13 cellular contexts compared by ENCODE assay signal in the genomic region with DNA sequence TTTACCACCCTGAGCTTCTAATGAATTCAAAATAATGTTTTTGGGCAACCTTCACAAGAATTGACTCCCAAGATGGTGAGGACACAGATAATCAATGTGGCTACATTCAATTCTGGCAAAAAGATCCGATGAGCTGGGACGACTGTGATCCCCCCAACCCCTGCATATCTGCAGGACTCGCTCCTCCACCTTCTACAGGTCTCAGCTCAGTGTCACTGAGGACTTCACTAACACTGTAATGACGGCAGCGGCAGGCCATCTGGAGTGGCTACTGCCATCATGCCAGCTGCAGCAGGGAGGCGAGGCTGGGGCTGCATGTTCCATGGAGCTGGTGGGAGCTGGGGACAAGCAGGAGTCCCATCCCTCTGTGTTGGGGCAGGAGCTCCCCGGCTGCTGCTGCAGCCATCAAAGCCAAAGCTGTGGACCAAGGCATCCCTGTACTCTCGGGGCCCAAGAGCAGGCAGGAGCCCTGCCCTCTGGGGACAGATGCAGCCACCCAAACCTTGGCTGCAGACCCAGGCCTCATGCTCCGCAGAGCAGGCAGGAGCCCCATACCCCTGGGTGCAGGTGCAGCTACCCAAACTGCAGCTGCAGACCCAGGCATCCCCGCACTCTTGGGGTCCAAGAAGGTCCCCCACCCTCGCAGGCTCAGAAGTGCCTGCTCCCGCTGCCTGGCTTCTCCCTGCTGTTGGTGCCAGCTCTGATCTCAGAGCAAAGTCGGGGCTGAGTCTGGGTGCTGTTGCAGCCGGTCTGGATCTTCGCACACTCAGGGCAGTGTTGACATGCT. TPM values are rescaled to one million over a fixed set of nuclear protein-coding genes. Genes with fewer than 3 reads are reported as not detected.
DNase-seq lines count a peak whose midpoint lies in the region; ATAC-seq and TF ChIP-seq lines count a peak whose summit lies in the region.
"Had no signal": no experiment of that assay in that cellular context is flagged by ENCODE, and none has a peak within 500 bp of the region (broad histone marks: within the 10 kb centered on the region; RNA-seq: fewer than 3 reads in every experiment).

No MANE protein-coding gene starts in this region.

- peak overlapping the region in 1 of 2 experiments; percentile 20; a peak in 2 of 5 replicates for H3K4me3 Mint-ChIP-seq in H9
- H3K4me3 Mint-ChIP-seq in stimulated activated naive B cell treated with anti-CD40 and anti-IgM and Interleukin-4, amounts not matched to agents 10 μg/mL and 1 μg/mL and 100 μg/mL, for 72 hours: no peak overlapping the region
- H3K4me3 Mint-ChIP-seq in activated naive CD4-positive, alpha-beta T cell treated with anti-CD3 and anti-CD28 coated beads for 36 hours: no peak overlapping the region

- no peak for TF ChIP-seq CTCF in H9 (conservative IDR thresholded peaks at IDR 0.05)

- H3K27ac ChIP-seq in H9 (ENCODE audit: insufficient read length, low read depth, low read length): no peak overlapping the region
- peak overlapping the region; percentile 84 for H3K27ac ChIP-seq in iPS DF 6.9 (ENCODE audit: low read length)
- H3K27ac ChIP-seq: RWPE1, SJSA1 had no signal

- H3K4me1 Mint-ChIP-seq in H9: peaks cover 59 to 63% of the 10 kb centered on the region in 2 experiments
- H3K4me1 Mint-ChIP-seq in stimulated activated naive B cell treated with anti-CD40 and anti-IgM and Interleukin-4, amounts not matched to agents 10 μg/mL and 1 μg/mL and 100 μg/mL, for 72 hours: no peaks in the 10 kb centered on the region
- peaks cover 10% of the 10 kb centered on the region for H3K4me1 Mint-ChIP-seq in activated naive CD4-positive, alpha-beta T cell treated with anti-CD3 and anti-CD28 coated beads for 36 hours (ENCODE audit: low read depth)

- H3K23ac ChIP-seq in H9 (ENCODE audit: insufficient read length, low read depth, low read length): no peak overlapping the region

- no peaks in the 10 kb centered on the region for H3K79me2 ChIP-seq in H9 (ENCODE audit: insufficient read depth, low read length)

- H4K5ac ChIP-seq in H9 (ENCODE audit: insufficient read length, low read depth, low read length): no peak overlapping the region

- no peak overlapping the region for H2BK5ac ChIP-seq in H9 (ENCODE audit: insufficient read length, low read length)

- H4K8ac ChIP-seq in H9 (replicated peaks; ENCODE audit: insufficient read length, low read depth, low read length): no peak overlapping the region

- peak overlapping the region; percentile 7 for H3K18ac ChIP-seq in H9 (ENCODE audit: insufficient read length, low read depth, low read length)

- H3K4me2 ChIP-seq in H9 (ENCODE audit: insufficient read depth, insufficient read length, low read length): no peak overlapping the region

- peak overlapping the region; percentile 18; the same call in 1 of the 2 replicates for H3K14ac ChIP-seq in H9 (ENCODE audit: insufficient read depth, low read length)

- no peaks in the 10 kb centered on the region for H3K79me1 ChIP-seq in H9 (ENCODE audit: insufficient read depth, low read depth, low read length, poor library complexity, severe bottlenecking)

- no peak overlapping the region for H2BK12ac ChIP-seq in H9 (ENCODE audit: insufficient read length, low read depth, low read length)

- intact Hi-C loops in activated naive CD4-positive, alpha-beta T cell treated with anti-CD3 and anti-CD28 coated beads for 36 hours (cut with micrococcal nuclease): no loop called here

- no peak overlapping the region for H2AK5ac ChIP-seq in H9 (ENCODE audit: insufficient read length, low read length)

- H4K20me1 ChIP-seq in H9 (ENCODE audit: control insufficient read depth, insufficient read depth, insufficient read length): no peaks in the 10 kb centered on the region

- H3K27me3 ChIP-seq in H9 (ENCODE audit: insufficient read depth, low read length): no peaks in the 10 kb centered on the region
- H3K27me3 ChIP-seq in iPS DF 6.9 (ENCODE audit: control insufficient read depth, insufficient read depth, low read length): no peaks in the 10 kb centered on the region
- H3K27me3 ChIP-seq: SJSA1 had no signal

- DNase-seq in H9: no peak
- peak; percentile 48 for DNase-seq in NCI-H345 (lab: John Stamatoyannopoulos, UW)
- no peak for DNase-seq in iPS DF 6.9 (ENCODE audit: low read depth, low spot score)
- DNase-seq in stimulated activated naive B cell treated with anti-CD40 and anti-IgM and Interleukin-4, amounts not matched to agents 10 μg/mL and 1 μg/mL and 100 μg/mL, for 72 hours: no peak
- no peak for DNase-seq in HUDEP-2 (lab: John Stamatoyannopoulos, UW; ENCODE audit: unreplicated experiment in 76 of 76)
- DNase-seq in activated naive CD4-positive, alpha-beta T cell treated with anti-CD3 and anti-CD28 coated beads for 36 hours: no peak
- no peak for DNase-seq in A172 (ENCODE audit: low spot score)
- DNase-seq: NCI-H2171, NCI-H510A, SW 1271 had no signal

- CTCF ChIA-PET in activated naive CD4-positive, alpha-beta T cell treated with anti-CD3 and anti-CD28 coated beads for 36 hours (lab: Charles Lee): interaction anchor here (1.1 to 1.6 kb wide), 5 partner anchors 9 to 505 kb away, joined by 3 to 4 read pairs (median 3); no protein-coding TSS in a partner anchor

- no peak overlapping the region for H2BK15ac ChIP-seq in H9 (ENCODE audit: low read depth, low read length)

- peak overlapping the region; percentile 92 to 99 (median 94); a peak in 6 of 7 replicates for H3K27ac Mint-ChIP-seq in H9
- peak overlapping the region; percentile 37 for H3K27ac Mint-ChIP-seq in stimulated activated naive B cell treated with anti-CD40 and anti-IgM and Interleukin-4, amounts not matched to agents 10 μg/mL and 1 μg/mL and 100 μg/mL, for 72 hours
- no peak overlapping the region for H3K27ac Mint-ChIP-seq in activated naive CD4-positive, alpha-beta T cell treated with anti-CD3 and anti-CD28 coated beads for 36 hours

- no peak overlapping the region; the same call in 1 of the 2 replicates for H3K4ac ChIP-seq in H9 (ENCODE audit: low read depth, low read length)

- H3T11ph ChIP-seq in H9 (ENCODE audit: low read length): no peak overlapping the region

- no peaks in the 10 kb centered on the region for H3K23me2 ChIP-seq in H9 (ENCODE audit: insufficient read length, low read depth, low read length, poor library complexity, severe bottlenecking)

- peaks cover 3% of the 10 kb centered on the region in 2 experiments; a peak in 2 of 5 replicates for H3K9me3 Mint-ChIP-seq in H9
- no peaks in the 10 kb centered on the region for H3K9me3 Mint-ChIP-seq in stimulated activated naive B cell treated with anti-CD40 and anti-IgM and Interleukin-4, amounts not matched to agents 10 μg/mL and 1 μg/mL and 100 μg/mL, for 72 hours
- no peaks in the 10 kb centered on the region for H3K9me3 Mint-ChIP-seq in activated naive CD4-positive, alpha-beta T cell treated with anti-CD3 and anti-CD28 coated beads for 36 hours

- no peak overlapping the region for H4K91ac ChIP-seq in H9 (ENCODE audit: insufficient read length, low read depth, low read length)

- H2AFZ ChIP-seq in H9 (ENCODE audit: low read length): no peak overlapping the region

- H3K9me3 ChIP-seq in H9 (ENCODE audit: control insufficient read depth, low read depth, low read length): no peaks in the 10 kb centered on the region
- no peaks in the 10 kb centered on the region for H3K9me3 ChIP-seq in iPS DF 6.9 (ENCODE audit: control insufficient read depth, insufficient read depth, low read length)
- H3K9me3 ChIP-seq: SJSA1 had no signal

- H3K56ac ChIP-seq in H9 (ENCODE audit: insufficient read length, low read depth, low read length): no peak overlapping the region

- H2BK120ac ChIP-seq in H9 (ENCODE audit: low read depth, low read length, poor library complexity, severe bottlenecking): no peak overlapping the region

- H3K4me1 ChIP-seq in H9 (ENCODE audit: insufficient read depth, low read length) (0 out of 2 replicates have a peak, but pooled peaks cover 2% of the 10 kb centered on the region), iPS DF 6.9 (ENCODE audit: control insufficient read depth, insufficient read depth, low read length) (peaks cover 7% of the 10 kb centered on the region)

- H3K27me3 Mint-ChIP-seq in H9 (ENCODE audit: low read depth): no peaks in the 10 kb centered on the region; the same call in 1 of the 2 replicates
- peaks cover 8 to 12% of the 10 kb centered on the region in 2 donors for H3K27me3 Mint-ChIP-seq in stimulated activated naive B cell treated with anti-CD40 and anti-IgM and Interleukin-4, amounts not matched to agents 10 μg/mL and 1 μg/mL and 100 μg/mL, for 72 hours
- H3K27me3 Mint-ChIP-seq in activated naive CD4-positive, alpha-beta T cell treated with anti-CD3 and anti-CD28 coated beads for 36 hours (ENCODE audit: low read depth): no peaks in the 10 kb centered on the region

- no peak overlapping the region for H2BK20ac ChIP-seq in H9 (ENCODE audit: low read depth, low read length, poor library complexity, severe bottlenecking)

- H3K9ac ChIP-seq in H9 (ENCODE audit: extremely low read depth, insufficient read length, low read length): no peak overlapping the region

- no peak overlapping the region for H3K4me3 ChIP-seq in iPS DF 6.9 (ENCODE audit: low read length)
- H3K4me3 ChIP-seq: SJSA1 had no signal

- H3K36me3 ChIP-seq in iPS DF 6.9 (ENCODE audit: control insufficient read depth, insufficient read depth, low read length): no peaks in the 10 kb centered on the region
- H3K36me3 ChIP-seq: SJSA1 had no signal

- WGBS in H9 (ENCODE audit: extremely low coverage, insufficient read length, low lambda C conversion rate): no CpG with 5 or more reads among the region's 15 CpGs
- WGBS in iPS DF 6.9 (ENCODE audit: insufficient coverage, insufficient read length): no CpG with 5 or more reads among the region's 15 CpGs

- ATAC-seq in stimulated activated naive B cell treated with anti-CD40 and anti-IgM and Interleukin-4, amounts not matched to agents 10 μg/mL and 1 μg/mL and 100 μg/mL, for 72 hours (replicated peaks): no peak

- peaks cover 0 to 2% (median 1%) of the 10 kb centered on the region in 3 experiments; a peak in 2 of 7 replicates for H3K36me3 Mint-ChIP-seq in H9 (ENCODE audit: insufficient read depth in 1 of 3, low read depth in 3 of 3)
- no peaks in the 10 kb centered on the region for H3K36me3 Mint-ChIP-seq in stimulated activated naive B cell treated with anti-CD40 and anti-IgM and Interleukin-4, amounts not matched to agents 10 μg/mL and 1 μg/mL and 100 μg/mL, for 72 hours
- no peaks in the 10 kb centered on the region for H3K36me3 Mint-ChIP-seq in activated naive CD4-positive, alpha-beta T cell treated with anti-CD3 and anti-CD28 coated beads for 36 hours (ENCODE audit: low read depth)

RNA-seq across cellular contexts. Expression of gene DHRS3, which starts 12.2 kb away (rescaled TPM):
- total RNA-seq in H9 (2021): 52.2 and 54.5 TPM in 2 replicates
- total RNA-seq in activated naive CD4-positive, alpha-beta T cell treated with anti-CD3 and anti-CD28 coated beads for 36 hours: 10 to 100 TPM; 45.5 to 45.7 TPM
- total RNA-seq in A172 (2014; rRNA removed; shearing (Covaris generic)): not detected in 2 replicates
- total RNA-seq: OCI-LY7 had no signal

RNA-seq across cellular contexts. Expression of gene AADACL4, which starts 13.7 kb away (rescaled TPM):
- not detected in 2 replicates for total RNA-seq in H9 (2021)
- not detected for total RNA-seq in activated naive CD4-positive, alpha-beta T cell treated with anti-CD3 and anti-CD28 coated beads for 36 hours
- total RNA-seq in A172 (2014; rRNA removed; shearing (Covaris generic)): not detected in 2 replicates
- total RNA-seq: OCI-LY7, SJSA1 had no signal

Comparison
In these comparisons a context has a peak if more than half of its experiments do, and no peak if none do; other contexts are left out.
1. RNA of gene DHRS3, which starts 12.2 kb away (total RNA-seq): 52.2 to 54.5 TPM in H9 and 45.5 to 45.7 TPM in activated naive CD4-positive, alpha-beta T cell treated with anti-CD3 and anti-CD28 coated beads for 36 hours; not detected in A172; every median in the first group is over 10 times any median in the second.